ENCODE assay signal across 8 cellular contexts in genomic region chr10:73414230-73414981, GRCh38. TPM values are rescaled to one million over a fixed set of nuclear protein-coding genes. Genes with fewer than 3 reads are reported as not detected.
DNase-seq lines count a peak whose midpoint lies in the region; ATAC-seq and TF ChIP-seq lines count a peak whose summit lies in the region.

No MANE protein-coding gene starts in this region.

- DNase-seq in AG10803 (ENCODE audit: low read depth) (no peak), HuH-7 (ENCODE audit: low spot score) (peak; percentile 20), ascending aorta (ENCODE audit: low spot score in 2 of 2) (no peak), kidney tubule cell (ENCODE audit: low spot score) (peak; percentile 12), testis (no peak), NCI-H1694 treated with DMSO at 0.1 percent for 48 hours (lab: John Stamatoyannopoulos, UW) (no peak), activated gamma-delta T cell (lab: John Stamatoyannopoulos, UW) (no peak)

- H3K27me3 ChIP-seq in ascending aorta (no peaks in the 10 kb centered on the region), testis (no peaks in the 10 kb centered on the region)

- H3K27ac ChIP-seq in ascending aorta (peak overlapping the region; percentile 96 to 98), testis (peak overlapping the region; percentile 97 to 98)

- TF ChIP-seq CTCF in AG10803 (conservative IDR thresholded peaks at IDR 0.05; ENCODE audit: low read length), result no peak
- TF ChIP-seq CTCF in ascending aorta (IDR thresholded peaks at IDR 0.05), result peak in 2 of 3 experiments; percentile 4 to 16
- no peak for TF ChIP-seq CTCF in testis (IDR thresholded peaks at IDR 0.05)

- H3K36me3 ChIP-seq in ascending aorta (no peaks in the 10 kb centered on the region), testis (ENCODE audit: low read depth, missing control alignments) (no peaks in the 10 kb centered on the region)

- H3K4me3 ChIP-seq in AG10803 (ENCODE audit: low read length), result peak overlapping the region; percentile 76
- H3K4me3 ChIP-seq in ascending aorta, result peak overlapping the region; percentile 87 to 93
- H3K4me3 ChIP-seq in testis, result peak overlapping the region; percentile 89 to 95

- ATAC-seq in GM19463 (IDR thresholded peaks at IDR 0.05; ENCODE audit: unreplicated experiment), result peak; percentile 29

- no peaks in the 10 kb centered on the region for H3K9me3 ChIP-seq in ascending aorta
- H3K9me3 ChIP-seq in testis, result no peaks in the 10 kb centered on the region

- 2 to 6% methylated on average over 19 of the region's 19 CpGs for WGBS in testis, 2 donors

- intact Hi-C loops in ascending aorta (cut with DNase I) (loop anchor here (1.0 to 10.0 kb wide), 2 partner anchors 81 to 230 kb away; partner anchors contain the start of gene MYOZ1), testis (cut with DNase I; ENCODE audit: low total_unique reads) (no loop called here)

- TF ChIP-seq POLR2A in testis (IDR thresholded peaks at IDR 0.05), result no peak

- peaks cover 3 to 10% of the 10 kb centered on the region in 2 donors for H3K4me1 ChIP-seq in ascending aorta
- peaks cover 8% of the 10 kb centered on the region for H3K4me1 ChIP-seq in testis

RNA-seq across cellular contexts. Expression of gene ANXA7, which starts 0.5 kb away (rescaled TPM):
- 63.2 TPM for total RNA-seq in ascending aorta
- 10 to 100 TPM; 43.9 to 64.5 TPM for total RNA-seq in testis
- polyA plus RNA-seq in testis (ENCODE audit: insufficient read depth, low read depth, low replicate concordance), result 76.3 TPM

RNA-seq across cellular contexts. Expression of gene MSS51, which starts 19.0 kb away (rescaled TPM):
- total RNA-seq in ascending aorta (not detected), testis (1 to 10 TPM; 3.5 to 6.0 TPM)
- polyA plus RNA-seq in testis (ENCODE audit: insufficient read depth, low read depth, low replicate concordance), result 1.9 TPM

RNA-seq across cellular contexts. Expression of gene CFAP70, which starts 55.7 kb away (rescaled TPM):
- not detected for total RNA-seq in ascending aorta
- 10 to 100 TPM; 29.6 to 46.2 TPM for total RNA-seq in testis
- 57.2 TPM for polyA plus RNA-seq in testis (ENCODE audit: insufficient read depth, low read depth, low replicate concordance)

Comparison
In these comparisons a context has a peak if more than half of its experiments do, and no peak if none do; other contexts are left out.
1. DNase-seq: peak in HuH-7 (single experiment) and kidney tubule cell (single experiment); none in AG10803 (single experiment), ascending aorta (0 of 2), testis (single experiment), NCI-H1694 treated with DMSO at 0.1 percent for 48 hours (single experiment) and activated gamma-delta T cell (single experiment).
2. CTCF ChIP-seq: peak in ascending aorta (2 of 3); none in AG10803 (single experiment) and testis (0 of 3).
3. RNA of gene CFAP70, which starts 55.7 kb away (total RNA-seq): 29.6 to 46.2 TPM in testis; not detected in ascending aorta (single experiment); every median in the first group is over 10 times any median in the second.
4. Peak in every context shown above with its lines, with median percentiles within 50 percentile points of each other: H3K4me3 ChIP-seq.